Comparison of ENCODE assay signal across 6 cellular contexts in the genomic region with DNA sequence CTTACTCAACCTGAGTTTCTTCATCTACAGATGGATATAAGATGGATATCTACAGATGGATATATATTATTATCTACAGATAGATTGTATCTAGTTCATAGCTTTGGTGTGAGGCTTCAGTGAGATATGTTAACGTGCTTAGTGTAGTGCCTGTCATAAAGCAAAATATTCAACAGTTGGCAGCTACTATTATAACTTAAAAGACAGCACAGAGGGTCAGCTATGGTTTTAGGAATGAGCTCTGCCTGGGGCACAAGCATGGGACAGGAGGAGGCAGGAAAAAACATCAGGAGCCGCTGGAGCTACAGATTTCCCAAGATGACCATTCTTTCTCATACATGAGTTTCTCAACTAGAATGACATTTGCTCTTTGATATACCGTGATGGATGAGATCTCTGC. TPM values are rescaled to one million over a fixed set of nuclear protein-coding genes. Genes with fewer than 3 reads are reported as not detected.
A peak's percentile ranks its signal among the peaks of the same experiment; 100 is the strongest.
DNase-seq lines count a peak whose midpoint lies in the region; ATAC-seq, FAIRE-seq and TF ChIP-seq lines count a peak whose summit lies in the region.

No MANE protein-coding gene starts in this region.

- no peak for FAIRE-seq in urothelium cell line (lab: Jason Lieb, UNC)

- intact Hi-C loops in ascending aorta (cut with DNase I) = loop anchor here (5.0 kb wide), 1 partner anchor 106 kb away; no protein-coding TSS in a partner anchor

- no peaks in the 10 kb centered on the region for H3K36me3 Mint-ChIP-seq in neural crest cell (ENCODE audit: low read depth)

- H3K36me3 ChIP-seq in HUES48 (ENCODE audit: control insufficient read depth, insufficient read depth, low read length) (peaks cover 13% of the 10 kb centered on the region; the same call in 1 of the 2 replicates), ascending aorta (peaks cover 3 to 14% of the 10 kb centered on the region in 2 donors)

- no peak for TF ChIP-seq CTCF in ascending aorta (IDR thresholded peaks at IDR 0.05)
- TF ChIP-seq CTCF in neural crest cell (conservative IDR thresholded peaks at IDR 0.05) = no peak

- H3K9me3 ChIP-seq in HUES48 (ENCODE audit: control insufficient read depth, insufficient read depth, low read length) (no peaks in the 10 kb centered on the region), ascending aorta (no peaks in the 10 kb centered on the region)

- H3K9ac ChIP-seq in HUES48 (ENCODE audit: low read depth, low read length) = no peak overlapping the region

- H3K27ac ChIP-seq in HUES48 (ENCODE audit: low read depth, low read length) = no peak overlapping the region
- peak overlapping the region; percentile 94 to 99 for H3K27ac ChIP-seq in ascending aorta

- H3K4me3 ChIP-seq in HUES48 (ENCODE audit: low read depth, low read length) (peak overlapping the region; percentile 78), ascending aorta (peak overlapping the region in 1 of 2 donors; percentile 99)

- H3K9me3 Mint-ChIP-seq in neural crest cell = no peaks in the 10 kb centered on the region

- peaks cover 8% of the 10 kb centered on the region; the same call in 1 of the 2 replicates for H3K27me3 ChIP-seq in HUES48 (ENCODE audit: control insufficient read depth, insufficient read depth, low read length)
- H3K27me3 ChIP-seq in ascending aorta = no peaks in the 10 kb centered on the region

- no peak for ATAC-seq in HG03039 (IDR thresholded peaks at IDR 0.05; ENCODE audit: unreplicated experiment)
- ATAC-seq in GM21619 (IDR thresholded peaks at IDR 0.05; ENCODE audit: unreplicated experiment) = no peak

- peak overlapping the region; percentile 94 for H3K4me3 Mint-ChIP-seq in neural crest cell

- H3K27me3 Mint-ChIP-seq in neural crest cell (ENCODE audit: low read depth) = peaks cover 28% of the 10 kb centered on the region

- H3K4me1 Mint-ChIP-seq in neural crest cell = peaks cover 24% of the 10 kb centered on the region

- no peak overlapping the region for H3K27ac Mint-ChIP-seq in neural crest cell (ENCODE audit: unreplicated experiment)

- H3K4me1 ChIP-seq in HUES48 (ENCODE audit: control insufficient read depth, insufficient read depth, low read length) (no peaks in the 10 kb centered on the region), ascending aorta (peaks cover 4 to 19% of the 10 kb centered on the region in 2 donors)

- DNase-seq in ascending aorta (ENCODE audit: low spot score in 2 of 2) = no peak
- DNase-seq in neural crest cell (ENCODE audit: low read depth, low spot score) = no peak
- DNase-seq in urothelium cell line (ENCODE audit: low spot score) = no peak

RNA-seq across cellular contexts. Expression of gene CYB5R1, which starts 1.3 kb away (rescaled TPM):
- 97.4 TPM for total RNA-seq in ascending aorta
- 25.5 and 26.3 TPM in 2 replicates for total RNA-seq in neural crest cell

RNA-seq across cellular contexts. Expression of gene ADIPOR1, which starts 10.2 kb away (rescaled TPM):
- total RNA-seq in ascending aorta (67.9 TPM), neural crest cell (40.4 and 42.1 TPM in 2 replicates)

RNA-seq across cellular contexts. Expression of gene TMEM183A, which starts 38.8 kb away (rescaled TPM):
- total RNA-seq in ascending aorta = 44.6 TPM
- 76.5 and 81.5 TPM in 2 replicates for total RNA-seq in neural crest cell

RNA-seq across cellular contexts. Expression of gene KLHL12, which starts 41.3 kb away (rescaled TPM):
- total RNA-seq in ascending aorta = 17.8 TPM
- total RNA-seq in neural crest cell = 30.6 and 36.0 TPM in 2 replicates

RNA-seq across cellular contexts. Expression of gene PPFIA4, which starts 57.9 kb away (rescaled TPM):
- total RNA-seq in ascending aorta (22.2 TPM), neural crest cell (2.6 and 5.0 TPM in 2 replicates)
